Comparison of ENCODE assay signal across 8 cellular contexts in genomic region chr1:145823565-145824498, GRCh38. TPM values are rescaled to one million over a fixed set of nuclear protein-coding genes. Genes with fewer than 3 reads are reported as not detected.
DNase-seq lines count a peak whose midpoint lies in the region; ATAC-seq and TF ChIP-seq lines count a peak whose summit lies in the region.

Gene POLR3C (plus strand): TSS chr1:145824200. CDS start chr1:145825777, 1,577 bp downstream.
Gene RNF115 (minus strand): TSS chr1:145824095. CDS start chr1:145823873, 222 bp downstream.

- peak; percentile 86 for ATAC-seq in HG02885 (IDR thresholded peaks at IDR 0.05; ENCODE audit: poor library complexity, unreplicated experiment)
- ATAC-seq in T-helper 17 cell, result peak; percentile 97

- H3K27me3 ChIP-seq in left ventricle myocardium inferior (ENCODE audit: low read depth), result no peaks in the 10 kb centered on the region
- H3K27me3 ChIP-seq in prostate gland (replicated peaks; ENCODE audit: insufficient read depth), result no peaks in the 10 kb centered on the region

- in situ Hi-C loops in GM13977 (cut with MboI; ENCODE audit: low pct_unique_long_range_greater_than_20kb, low sequenced_read_pairs, unreplicated experiment), result no loop called here

- H3K36me3 Mint-ChIP-seq in T-helper 17 cell (ENCODE audit: low read depth), result peaks cover 9% of the 10 kb centered on the region

- no peaks in the 10 kb centered on the region for H3K27me3 Mint-ChIP-seq in T-helper 17 cell

- peaks cover 28% of the 10 kb centered on the region for H3K4me1 Mint-ChIP-seq in T-helper 17 cell

- peaks cover 31% of the 10 kb centered on the region for H3K36me3 ChIP-seq in left ventricle myocardium inferior
- peaks cover 0 to 1% of the 10 kb centered on the region in 2 donors for H3K36me3 ChIP-seq in prostate gland

- H3K4me1 ChIP-seq in left ventricle myocardium inferior (peaks cover 28% of the 10 kb centered on the region), prostate gland (replicated peaks) (peaks cover 3% of the 10 kb centered on the region)

- under 1% methylated on average over 75 of the region's 89 CpGs for WGBS in prostate gland

- H3K9me3 ChIP-seq in T-helper 17 cell (ENCODE audit: control insufficient read depth, low read length, poor library complexity, severe bottlenecking) (no peaks in the 10 kb centered on the region), left ventricle myocardium inferior (replicated peaks) (no peaks in the 10 kb centered on the region), prostate gland (no peaks in the 10 kb centered on the region)

- no peak for TF ChIP-seq CTCF in GM13977 (IDR thresholded peaks at IDR 0.05; ENCODE audit: extremely low read depth, insufficient read depth, missing control alignments)
- no peak for TF ChIP-seq CTCF in left ventricle myocardium inferior (IDR thresholded peaks at IDR 0.05; ENCODE audit: borderline replicate concordance)
- peak in 2 of 4 experiments; percentile 10 to 20 for TF ChIP-seq CTCF in prostate gland (IDR thresholded peaks at IDR 0.05)

- DNase-seq in GM13977 (ENCODE audit: low spot score) (peak; percentile 90), NCI-H1694 treated with DMSO at 0.1 percent for 48 hours (lab: John Stamatoyannopoulos, UW) (peak; percentile 94), T-helper 17 cell (peak; percentile 75 to 81 (median 78)), amniotic stem cell (lab: John Stamatoyannopoulos, UW) (peak; percentile 75), left ventricle myocardium inferior (peak; percentile 93), prostate gland (ENCODE audit: low spot score) (peak; percentile 88), ureter (ENCODE audit: low spot score) (peak; percentile 90)

- H3K27ac ChIP-seq in left ventricle myocardium inferior (replicated peaks) (peak within 1 kb of the TSS; percentile 97), prostate gland (peak within 1 kb of the TSS; percentile 92 to 94)

- H3K4me3 ChIP-seq in left ventricle myocardium inferior (peak within 1 kb of the TSS; percentile 80), prostate gland (peak within 1 kb of the TSS; percentile 72 to 85)

- TF ChIP-seq POLR2A in prostate gland (IDR thresholded peaks at IDR 0.05), result peak; percentile 77

- H3K27ac Mint-ChIP-seq in T-helper 17 cell, result peak within 1 kb of the TSS; percentile 94

- intact Hi-C loops in left ventricle myocardium inferior (cut with micrococcal nuclease), result no loop called here
- intact Hi-C loops in prostate gland (cut with DNase I), result loop anchor here (10.0 kb wide), 1 partner anchor 69 kb away; no protein-coding TSS in a partner anchor

- peak within 1 kb of the TSS; percentile 97 for H3K4me3 Mint-ChIP-seq in T-helper 17 cell

RNA-seq across cellular contexts. Expression of gene POLR3C, which starts in this region (rescaled TPM):
- total RNA-seq in T-helper 17 cell (10 to 100 TPM; 19.3 to 25.1 TPM), left ventricle myocardium inferior (13.4 TPM), prostate gland (10 to 100 TPM; 22.5 to 48.0 TPM), ureter (38.1 TPM)

RNA-seq across cellular contexts. Expression of gene RNF115, which starts in this region (rescaled TPM):
- total RNA-seq in T-helper 17 cell (10 to 100 TPM; 14.0 to 16.6 TPM), left ventricle myocardium inferior (51.1 TPM), prostate gland (10 to 100 TPM; 12.5 to 21.4 TPM), ureter (28.3 TPM)

Comparison
In these comparisons a context has a peak if more than half of its experiments do, and no peak if none do; other contexts are left out.
1. Peak in every context shown above with its lines: DNase-seq, ATAC-seq, H3K4me3 ChIP-seq and H3K27ac ChIP-seq.